16 cellular contexts compared by ENCODE assay signal in the genomic region with DNA sequence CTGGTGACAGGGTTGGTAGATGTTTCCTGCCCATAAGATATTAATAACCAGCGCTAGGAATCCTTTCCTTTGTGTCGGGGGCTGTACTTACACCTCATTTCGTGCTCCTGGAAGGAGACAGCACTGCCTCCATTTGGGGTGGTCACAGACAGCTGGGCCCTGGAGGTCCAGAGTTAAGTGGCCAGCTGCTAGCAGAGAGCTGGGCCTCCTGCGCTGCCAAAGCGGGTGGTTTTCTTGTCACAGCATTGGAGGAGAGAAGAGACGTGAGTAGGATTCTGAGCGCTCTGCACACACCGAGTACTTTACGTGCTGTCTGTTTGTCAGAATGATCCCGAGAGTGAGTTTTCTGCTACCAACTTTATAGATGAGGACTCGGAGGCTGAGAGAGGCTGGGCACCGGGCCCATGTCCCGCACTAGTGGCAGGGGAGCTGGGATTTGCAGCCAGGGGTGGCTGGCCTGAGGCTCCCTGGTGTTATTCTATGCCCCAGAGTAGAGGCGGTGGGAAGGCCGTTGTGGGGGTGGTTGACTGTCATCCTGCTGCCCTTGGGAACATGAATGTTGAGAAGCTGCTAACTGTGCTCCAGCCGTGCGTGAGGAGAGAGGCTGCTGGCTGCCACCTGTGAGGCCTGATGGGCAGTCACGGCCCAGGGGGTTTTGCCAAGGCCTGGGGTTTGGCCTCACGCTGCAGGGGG.
"Had no signal": no experiment of that assay in that cellular context is flagged by ENCODE, and none has a peak within 500 bp of the region (broad histone marks: within the 10 kb centered on the region; RNA-seq: fewer than 3 reads in every experiment).

No MANE protein-coding gene starts in this region.

- ATAC-seq: activated naive CD8-positive, alpha-beta T cell treated with anti-CD3 and anti-CD28 coated beads, Interleukin-2, amount 50 U/mL, for 24 hours; activated T-cell treated with anti-CD3 and anti-CD28 coated beads, Interleukin-2, amount 50 U/mL, for 72 hours; gastrocnemius medialis; natural killer cell treated with Interleukin-12 subunit alpha and Interleukin-12 subunit beta and Interleukin-15 and Interleukin-18, amount 100 ng/mL, for 72 hours; stimulated activated naive B cell treated with anti-CD40 and anti-IgM and Interleukin-4, amounts not matched to agents 10 μg/mL and 1 μg/mL and 100 μg/mL, for 72 hours had no signal

- DNase-seq: activated CD4-positive, alpha-beta memory T cell treated with anti-CD3 and anti-CD28 coated beads, Interleukin-2, amount 10 ng/mL, durations not matched to agents 7 days and 5 days; activated CD4-positive, alpha-beta T cell treated with anti-CD3 and anti-CD28 coated beads for 4 hours; activated CD4-positive, CD25-positive, alpha-beta regulatory T cell; activated effector memory CD4-positive, alpha-beta T cell treated with Interleukin-2 at 50 U/mL for 16 hours; activated naive CD4-positive, alpha-beta T cell treated with anti-CD3 and anti-CD28 coated beads, Interleukin-2, amount 50 U/mL, for 16 hours; activated naive CD8-positive, alpha-beta T cell treated with anti-CD3 and anti-CD28 coated beads, Interleukin-2, amount 50 U/mL, for 24 hours; activated T-cell treated with anti-CD3 and anti-CD28 coated beads, Interleukin-2, amount 50 U/mL, for 72 hours; cerebellar nuclear complex; esophagus squamous epithelium; gastrocnemius medialis; stimulated activated CD4-positive, alpha-beta T cell treated with anti-CD3 and anti-CD28 coated beads, Interleukin-2, amount 100 ng/mL, for 48 hours; stimulated activated CD8-positive, alpha-beta memory T cell treated with anti-CD3 and anti-CD28 coated beads, Interleukin-4, amount 100 ng/mL, for 48 hours; stimulated activated naive B cell treated with anti-CD40 and anti-IgM and Interleukin-4, amounts not matched to agents 10 μg/mL and 1 μg/mL and 100 μg/mL, for 72 hours; T-helper 1 cell; T1000 had no signal
